In the genomic region with DNA sequence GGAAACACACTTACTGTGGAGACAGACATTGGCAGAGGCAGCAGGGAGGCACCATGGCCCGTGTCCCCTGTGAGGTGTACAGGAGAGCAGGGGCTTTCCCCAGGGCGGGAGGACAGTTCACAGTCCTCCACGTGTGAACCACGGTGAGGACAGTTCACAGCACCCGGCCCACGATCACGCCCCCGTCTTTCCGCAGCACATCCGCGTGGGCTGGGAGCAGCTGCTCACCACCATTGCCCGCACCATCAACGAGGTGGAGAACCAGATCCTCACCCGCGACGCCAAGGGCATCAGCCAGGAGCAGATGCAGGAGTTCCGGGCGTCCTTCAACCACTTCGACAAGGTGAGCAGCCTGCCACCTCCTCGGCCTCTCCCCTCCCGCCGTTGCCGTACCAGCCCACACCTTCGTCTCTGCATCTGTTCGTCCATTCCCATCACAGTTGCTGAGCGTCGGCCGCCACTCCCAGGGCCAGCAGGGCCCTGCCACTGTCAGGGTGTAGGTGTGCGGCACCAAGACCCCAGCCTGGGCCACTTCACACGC, we compare ENCODE assay signal across 17 cellular contexts. TPM values are rescaled to one million over a fixed set of nuclear protein-coding genes. Genes with fewer than 3 reads are reported as not detected.
DNase-seq lines count a peak whose midpoint lies in the region; ATAC-seq, FAIRE-seq and TF ChIP-seq lines count a peak whose summit lies in the region.
"Had no signal": no experiment of that assay in that cellular context is flagged by ENCODE, and none has a peak within 500 bp of the region (broad histone marks: within the 10 kb centered on the region; RNA-seq: fewer than 3 reads in every experiment).

No MANE protein-coding gene starts in this region.

- DNase-seq in heart right ventricle: peak in 1 of 2 donors; percentile 16
- DNase-seq in cardiac septum (ENCODE audit: low spot score): no peak
- DNase-seq in central memory CD8-positive, alpha-beta T cell (ENCODE audit: low spot score in 2 of 2): no peak
- peak; percentile 89 for DNase-seq in natural killer cell treated with Interleukin-12 subunit alpha and Interleukin-12 subunit beta and Interleukin-15 and Interleukin-18, amount 100 ng/mL, for 72 hours (ENCODE audit: low spot score)
- DNase-seq in urothelium cell line (ENCODE audit: low spot score): no peak
- no peak for DNase-seq in foreskin fibroblast
- DNase-seq in stimulated activated CD4-positive, alpha-beta T cell treated with anti-CD3 and anti-CD28 coated beads, Interleukin-12 subunit alpha, Interleukin-12 subunit beta, amount 100 ng/mL, for 4 hours: no peak
- DNase-seq: NCI-H1694 treated with DMSO at 0.1 percent for 48 hours, NCI-H748 treated with DMSO at 0.1 percent for 48 hours, SHP77 had no signal

- H3K27me3 ChIP-seq in heart right ventricle: no peaks in the 10 kb centered on the region
- H3K27me3 ChIP-seq: BLaER1 treated with 17β-estradiol and CSF1 and Interleukin-3, amounts not matched to agents 10 nM and 100 nM; body of pancreas had no signal

- H3K27ac ChIP-seq in heart right ventricle: peak overlapping the region; percentile 29 to 79 (median 68)
- H3K27ac ChIP-seq: BLaER1 treated with 17β-estradiol and CSF1 and Interleukin-3, amounts not matched to agents 10 nM and 100 nM had no signal

- TF ChIP-seq CTCF in heart right ventricle (IDR thresholded peaks at IDR 0.05) (no peak), foreskin fibroblast (IDR thresholded peaks at IDR 0.05; ENCODE audit: low read depth, low read length) (no peak)

- WGBS in heart right ventricle, 2 donors: 67 to 70% methylated on average over 30 of the region's 30 CpGs

- peak; percentile 50 for FAIRE-seq in urothelium cell line (lab: Jason Lieb, UNC)
- FAIRE-seq: endometrium had no signal

- no peaks in the 10 kb centered on the region for H3K9me3 Mint-ChIP-seq in central memory CD8-positive, alpha-beta T cell
- H3K9me3 Mint-ChIP-seq in natural killer cell treated with Interleukin-12 subunit alpha and Interleukin-12 subunit beta and Interleukin-15 and Interleukin-18, amount 100 ng/mL, for 72 hours: no peaks in the 10 kb centered on the region
- H3K9me3 Mint-ChIP-seq: GM23338 had no signal

- intact Hi-C loops in heart right ventricle (cut with DNase I) (loop anchor here in 3 of 10 donors (5.0 to 10.0 kb wide), 3 partner anchors 90 to 182 kb away; a partner anchor contains a TSS), cardiac septum (cut with DNase I) (loop anchor here (5.0 kb wide), 1 partner anchor 105 kb away; a partner anchor contains a TSS)

- H3K4me3 ChIP-seq in heart right ventricle (no peak overlapping the region), foreskin fibroblast (ENCODE audit: low read depth in 1 of 2, low read length in 2 of 2) (no peak overlapping the region)
- H3K4me3 ChIP-seq: BLaER1 treated with 17β-estradiol and CSF1 and Interleukin-3, amounts not matched to agents 10 nM and 100 nM; body of pancreas; GM23338 had no signal

- no peak overlapping the region for H3K4me3 Mint-ChIP-seq in central memory CD8-positive, alpha-beta T cell
- H3K4me3 Mint-ChIP-seq in natural killer cell treated with Interleukin-12 subunit alpha and Interleukin-12 subunit beta and Interleukin-15 and Interleukin-18, amount 100 ng/mL, for 72 hours: peak overlapping the region; percentile 12
- H3K4me3 Mint-ChIP-seq: GM23338 had no signal

- no peaks in the 10 kb centered on the region for H3K27me3 Mint-ChIP-seq in central memory CD8-positive, alpha-beta T cell
- H3K27me3 Mint-ChIP-seq in natural killer cell treated with Interleukin-12 subunit alpha and Interleukin-12 subunit beta and Interleukin-15 and Interleukin-18, amount 100 ng/mL, for 72 hours: no peaks in the 10 kb centered on the region

- H3K4me1 ChIP-seq in heart right ventricle: peaks cover 21 to 83% (median 52%) of the 10 kb centered on the region in 9 donors

- H3K36me3 Mint-ChIP-seq in central memory CD8-positive, alpha-beta T cell (ENCODE audit: insufficient read depth): peaks cover 36% of the 10 kb centered on the region
- H3K36me3 Mint-ChIP-seq in natural killer cell treated with Interleukin-12 subunit alpha and Interleukin-12 subunit beta and Interleukin-15 and Interleukin-18, amount 100 ng/mL, for 72 hours: no peaks in the 10 kb centered on the region

- peaks cover 16 to 98% (median 83%) of the 10 kb centered on the region in 9 donors for H3K36me3 ChIP-seq in heart right ventricle

- peak overlapping the region; percentile 4 for H3K27ac Mint-ChIP-seq in central memory CD8-positive, alpha-beta T cell (ENCODE audit: low read depth)
- peak overlapping the region; percentile 51 to 72 for H3K27ac Mint-ChIP-seq in natural killer cell treated with Interleukin-12 subunit alpha and Interleukin-12 subunit beta and Interleukin-15 and Interleukin-18, amount 100 ng/mL, for 72 hours
- H3K27ac Mint-ChIP-seq: GM23338 had no signal

- ATAC-seq in heart right ventricle (no peak), GM21390 (IDR thresholded peaks at IDR 0.05; ENCODE audit: unreplicated experiment) (no peak)
- peak; percentile 71 for ATAC-seq in central memory CD8-positive, alpha-beta T cell (replicated peaks; ENCODE audit: extremely low read depth, poor library complexity, severe bottlenecking)
- peak; percentile 81 to 91 for ATAC-seq in natural killer cell treated with Interleukin-12 subunit alpha and Interleukin-12 subunit beta and Interleukin-15 and Interleukin-18, amount 100 ng/mL, for 72 hours
- ATAC-seq: body of pancreas, GM23338 had no signal

- no peaks in the 10 kb centered on the region for H3K9me3 ChIP-seq in heart right ventricle
- H3K9me3 ChIP-seq: BLaER1 treated with 17β-estradiol and CSF1 and Interleukin-3, amounts not matched to agents 10 nM and 100 nM; body of pancreas had no signal

- H3K4me1 Mint-ChIP-seq in central memory CD8-positive, alpha-beta T cell: peaks cover 23% of the 10 kb centered on the region
- peaks cover 19 to 35% of the 10 kb centered on the region in 2 donors for H3K4me1 Mint-ChIP-seq in natural killer cell treated with Interleukin-12 subunit alpha and Interleukin-12 subunit beta and Interleukin-15 and Interleukin-18, amount 100 ng/mL, for 72 hours (ENCODE audit: low read depth in 2 of 2)

RNA-seq across cellular contexts. Expression of a gene that starts 17.4 kb away (rescaled TPM):
- total RNA-seq in heart right ventricle (1 to 10 TPM in 2 of 10 donors, under 1 TPM in 8; 0.15 to 1.5 (median 0.59) TPM), cardiac septum (1.7 TPM)
- 1 to 10 TPM; 1.1 to 3.6 TPM for polyA plus RNA-seq in heart right ventricle
- total RNA-seq in natural killer cell treated with Interleukin-12 subunit alpha and Interleukin-12 subunit beta and Interleukin-15 and Interleukin-18, amount 100 ng/mL, for 72 hours: 10 to 100 TPM in 1 of 2 donors, 1 to 10 TPM in 1; 3.6 to 10.4 TPM
- total RNA-seq: LHCN-M2 had no signal

RNA-seq across cellular contexts. Expression of a gene that starts 46.5 kb away (rescaled TPM):
- not detected for total RNA-seq in heart right ventricle
- polyA plus RNA-seq in heart right ventricle: not detected
- not detected for total RNA-seq in cardiac septum
- total RNA-seq in natural killer cell treated with Interleukin-12 subunit alpha and Interleukin-12 subunit beta and Interleukin-15 and Interleukin-18, amount 100 ng/mL, for 72 hours: not detected
- total RNA-seq: body of pancreas, GM23338, LHCN-M2, lung microvascular endothelial cell had no signal

Comparison
In these comparisons a context has a peak if more than half of its experiments do, and no peak if none do; other contexts are left out.
1. ATAC-seq: peak in central memory CD8-positive, alpha-beta T cell (single experiment) and natural killer cell treated with Interleukin-12 subunit alpha and Interleukin-12 subunit beta and Interleukin-15 and Interleukin-18, amount 100 ng/mL, for 72 hours (2 of 2); none in heart right ventricle (0 of 8) and GM21390 (single experiment).